8 cellular contexts compared by ENCODE assay signal in the genomic region with DNA sequence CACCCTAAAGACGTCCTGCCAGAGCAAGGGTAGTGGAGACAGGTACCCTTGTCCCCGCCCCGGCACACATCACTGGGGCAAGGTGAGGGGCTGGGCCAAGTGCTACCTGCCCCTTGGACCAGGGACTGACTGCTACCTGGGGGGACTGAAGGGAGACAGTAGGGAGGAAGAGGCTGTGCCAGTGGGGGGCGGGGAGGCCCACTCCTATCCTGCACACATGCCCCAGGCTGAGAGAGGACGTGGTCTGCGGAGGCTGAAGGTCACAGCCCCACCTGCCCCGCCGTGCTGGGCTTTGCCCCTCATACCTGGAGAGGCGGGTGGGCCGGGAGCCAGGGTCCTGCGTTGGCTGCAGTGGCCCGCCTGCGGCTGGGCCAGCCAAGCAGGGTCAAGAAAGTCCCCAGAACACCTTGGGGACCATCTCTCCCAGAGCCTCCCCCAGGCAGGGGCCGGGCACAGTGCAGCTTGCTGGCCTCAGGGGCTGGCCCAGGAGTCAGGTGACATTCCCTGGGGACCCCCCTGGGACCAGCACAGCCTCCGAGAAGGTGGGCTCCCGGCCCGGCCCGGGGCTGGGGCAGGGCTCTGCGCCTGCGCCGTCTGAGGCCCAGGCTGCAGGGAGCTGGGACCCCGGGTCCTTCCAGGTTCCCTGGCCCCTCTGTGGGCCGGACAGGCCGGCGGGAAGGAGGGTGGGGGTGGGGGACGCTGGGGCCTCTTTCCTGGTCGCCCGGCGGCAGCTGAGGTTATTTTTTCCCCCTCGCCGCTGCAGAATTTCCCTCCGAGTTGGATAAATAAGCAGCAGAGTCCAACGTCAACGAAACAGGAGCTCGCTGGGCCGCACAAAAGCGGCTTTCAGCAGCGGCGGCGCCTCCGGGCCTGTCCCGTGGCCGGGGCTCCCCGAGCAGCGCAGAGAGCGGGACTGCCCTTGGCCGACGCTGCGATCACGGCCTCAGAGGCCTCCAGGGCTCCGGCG. TPM values are rescaled to one million over a fixed set of nuclear protein-coding genes. Genes with fewer than 3 reads are reported as not detected.
DNase-seq lines count a peak whose midpoint lies in the region; ATAC-seq, FAIRE-seq and TF ChIP-seq lines count a peak whose summit lies in the region.

No MANE protein-coding gene starts in this region.

- no peaks in the 10 kb centered on the region for H3K9me3 Mint-ChIP-seq in stimulated activated naive B cell treated with anti-CD40 and anti-IgM and Interleukin-4, amounts not matched to agents 10 μg/mL and 1 μg/mL and 100 μg/mL, for 72 hours

- H3K9me3 ChIP-seq in K562 (replicated peaks; ENCODE audit: control insufficient read depth, insufficient read depth, low read depth, low read length) (no peaks in the 10 kb centered on the region), Karpas-422 (ENCODE audit: low read length) (no peaks in the 10 kb centered on the region)

- intact Hi-C loops in K562 (cut with micrococcal nuclease): no loop called here

- H3K4me3 Mint-ChIP-seq in stimulated activated naive B cell treated with anti-CD40 and anti-IgM and Interleukin-4, amounts not matched to agents 10 μg/mL and 1 μg/mL and 100 μg/mL, for 72 hours: peak overlapping the region; percentile 59 to 63

- no peak for TF ChIP-seq RAD21 in K562 (CRISPR knock-in tag; conservative IDR thresholded peaks at IDR 0.05 in 1 of 2, IDR thresholded peaks at IDR 0.05 in 1 of 2)

- peak overlapping the region; percentile 81 for H3K27ac Mint-ChIP-seq in stimulated activated naive B cell treated with anti-CD40 and anti-IgM and Interleukin-4, amounts not matched to agents 10 μg/mL and 1 μg/mL and 100 μg/mL, for 72 hours

- peaks cover 4 to 17% of the 10 kb centered on the region in 2 donors for H3K4me1 Mint-ChIP-seq in stimulated activated naive B cell treated with anti-CD40 and anti-IgM and Interleukin-4, amounts not matched to agents 10 μg/mL and 1 μg/mL and 100 μg/mL, for 72 hours

- CTCF ChIA-PET in K562 (lab: Yijun Ruan, JAX; ENCODE audit: low intra/inter-chr PET ratio): no interaction called here

- 12% methylated on average over 45 of the region's 52 CpGs for WGBS in K562 (ENCODE audit: insufficient coverage, low coverage, missing lambda C conversion rate)

- H3K27ac ChIP-seq in K562 (ENCODE audit: extremely low read depth, low read depth, low read length) (no peak overlapping the region), layer of hippocampus (ENCODE audit: low read depth, low read length) (peak overlapping the region; percentile 52), Karpas-422 (ENCODE audit: low read length) (no peak overlapping the region)

- in situ Hi-C loops in K562 (cut with MboI): no loop called here

- H2AFZ ChIP-seq in K562 (ENCODE audit: low read depth, low read length) (no peak overlapping the region), Karpas-422 (ENCODE audit: low read length) (no peak overlapping the region)

- TF ChIP-seq EP300 in K562 (IDR thresholded peaks at IDR 0.05; ENCODE audit: low read length): no peak

- POLR2A ChIA-PET in K562 (lab: Yijun Ruan, JAX): interaction anchor here (0.7 to 1.2 kb wide), 2 partner anchors 92 to 144 kb away, joined by 3 read pairs; no protein-coding TSS in a partner anchor

- peaks cover 7 to 20% of the 10 kb centered on the region in 2 donors for H3K27me3 Mint-ChIP-seq in stimulated activated naive B cell treated with anti-CD40 and anti-IgM and Interleukin-4, amounts not matched to agents 10 μg/mL and 1 μg/mL and 100 μg/mL, for 72 hours

- no peaks in the 10 kb centered on the region for H3K9me2 ChIP-seq in Karpas-422 (replicated peaks; ENCODE audit: insufficient read depth, low read length)

- ATAC-seq in GM21723 (IDR thresholded peaks at IDR 0.05; ENCODE audit: unreplicated experiment): peak; percentile 69
- ATAC-seq in K562: peak; percentile 52
- peak; percentile 86 to 87 for ATAC-seq in stimulated activated naive B cell treated with anti-CD40 and anti-IgM and Interleukin-4, amounts not matched to agents 10 μg/mL and 1 μg/mL and 100 μg/mL, for 72 hours (replicated peaks)

- no peak for TF ChIP-seq CTCF in K562 (IDR thresholded peaks at IDR 0.05 in 2 of 3, conservative IDR thresholded peaks at IDR 0.05 in 1 of 3; ENCODE audit: insufficient read depth in 2 of 3, low read depth in 1 of 3, low read length in 3 of 3)

- H3K9ac ChIP-seq in K562 (ENCODE audit: insufficient read depth in 1 of 2, low read depth in 2 of 2, low read length in 2 of 2): peak overlapping the region in 1 of 2 experiments; percentile 77; a peak in 2 of 4 replicates
- no peak overlapping the region for H3K9ac ChIP-seq in Karpas-422 (ENCODE audit: low read length)

- H4K20me1 ChIP-seq in K562 (replicated peaks; ENCODE audit: control insufficient read depth, insufficient read depth, low read length): no peaks in the 10 kb centered on the region; the same call in 1 of the 2 replicates
- H4K20me1 ChIP-seq in Karpas-422 (ENCODE audit: insufficient read depth, low read depth, low read length): no peaks in the 10 kb centered on the region

- no TSS peak for BruUV-seq in K562 (replicated peaks; lab: Mats Ljungman, UMichigan)

- DNase-seq in K562 (ENCODE audit: extremely low read depth in 1 of 4, low spot score in 3 of 4): no peak
- DNase-seq in stimulated activated naive B cell treated with anti-CD40 and anti-IgM and Interleukin-4, amounts not matched to agents 10 μg/mL and 1 μg/mL and 100 μg/mL, for 72 hours: peak; percentile 53
- DNase-seq in NCI-H2081 (lab: John Stamatoyannopoulos, UW): no peak
- DNase-seq in H4 (ENCODE audit: low spot score): no peak
- no peak for DNase-seq in SHP77 (lab: John Stamatoyannopoulos, UW)
- DNase-seq in Karpas-422: no peak

- TF ChIP-seq POLR2A in K562 (conservative IDR thresholded peaks at IDR 0.05): no peak

- H3K36me3 Mint-ChIP-seq in stimulated activated naive B cell treated with anti-CD40 and anti-IgM and Interleukin-4, amounts not matched to agents 10 μg/mL and 1 μg/mL and 100 μg/mL, for 72 hours: peaks cover 0 to 1% of the 10 kb centered on the region in 2 donors

- H3K4me3 ChIP-seq in K562: no peak overlapping the region
- no peak overlapping the region for H3K4me3 ChIP-seq in Karpas-422 (ENCODE audit: low read length)

- H3K36me3 ChIP-seq in K562 (ENCODE audit: control insufficient read depth, insufficient read depth, low read length) (no peaks in the 10 kb centered on the region), Karpas-422 (ENCODE audit: insufficient read depth, low read length) (no peaks in the 10 kb centered on the region)

- H3K27me3 ChIP-seq in K562 (ENCODE audit: control insufficient read depth in 2 of 2, insufficient read depth in 2 of 2, low read length in 2 of 2): peaks cover 30 to 60% of the 10 kb centered on the region in 2 experiments
- no peaks in the 10 kb centered on the region for H3K27me3 ChIP-seq in layer of hippocampus (ENCODE audit: control insufficient read depth, insufficient read depth, low read length)
- no peaks in the 10 kb centered on the region for H3K27me3 ChIP-seq in Karpas-422 (ENCODE audit: low read length)

- H3K4me2 ChIP-seq in K562 (ENCODE audit: insufficient read depth, low read length) (no peak overlapping the region), Karpas-422 (ENCODE audit: low read depth, low read length, poor library complexity, severe bottlenecking) (no peak overlapping the region)

- H3K79me2 ChIP-seq in K562 (ENCODE audit: control insufficient read depth, insufficient read depth, low read length) (no peaks in the 10 kb centered on the region), Karpas-422 (ENCODE audit: low read length) (no peaks in the 10 kb centered on the region)

- peaks cover 0 to 19% of the 10 kb centered on the region in 2 experiments; a peak in 2 of 5 replicates for H3K4me1 ChIP-seq in K562 (replicated peaks in 1 of 2; ENCODE audit: control insufficient read depth in 2 of 2, insufficient read depth in 2 of 2, low read length in 2 of 2)
- peaks cover 6% of the 10 kb centered on the region; the same call in 1 of the 2 replicates for H3K4me1 ChIP-seq in Karpas-422 (ENCODE audit: low read length)

- FAIRE-seq in K562 (lab: Jason Lieb, UNC): no peak

- H3K9me1 ChIP-seq in K562 (ENCODE audit: control insufficient read depth, insufficient read depth, low read length): no peaks in the 10 kb centered on the region

TF ChIP-seq in K562, 482 proteins besides CTCF, POLR2A, EP300 and RAD21 (continues in another document):
- TF ChIP-seq RBM25 (IDR thresholded peaks at IDR 0.05; ENCODE audit: low read depth, low read length, severe bottlenecking): no peak

RNA-seq across cellular contexts. Expression of gene FZD9, which starts 9.8 kb away (rescaled TPM):
- 0.28 and 2.8 TPM in 2 replicates for total RNA-seq in K562 (2011; cell fraction: chromatin; rRNA removed; ENCODE audit: low replicate concordance)
- total RNA-seq in K562 (2011; cell fraction: nucleolus; rRNA removed): 5.0 and 5.1 TPM in 2 replicates
- 1.1 and 1.6 TPM in 2 replicates for total RNA-seq in K562 (2011; cell fraction: nucleoplasm; rRNA removed)
- total RNA-seq in K562 (2014; rRNA removed) (2.1 and 2.7 TPM in 2 replicates), K562 (2014; rRNA removed; fragmentation: Illumina TruSeq; extraction: Trizol) (0.10 and 0.11 TPM in 2 replicates), K562 (2015; rRNA removed; fragmentation: Illumina TruSeq; extraction: Trizol) (0.33 and 0.34 TPM in 2 replicates), K562 (2021) (1.7 TPM in 2 replicates)
- polyA plus RNA-seq in K562 (2011; rRNA removed) (0.27 and 0.32 TPM in 2 replicates), K562 (2014; fragmentation: Illumina TruSeq; extraction: Trizol) (0.07 and 0.33 TPM in 2 replicates), K562 (2014; fragmentation: Nextera tagmentation; extraction: Ambion mirVana) (not detected), K562 (2014; rRNA removed) (0.46 and 0.82 TPM in 2 replicates)
- polyA plus RNA-seq in K562 (2011; cell fraction: cytosol; rRNA removed): 0.44 and 2.1 TPM in 2 replicates
- 0.35 and 0.71 TPM in 2 replicates for polyA plus RNA-seq in K562 (2011; cell fraction: nucleus; rRNA removed)
- 0.32 and 0.55 TPM in 2 replicates for polyA plus RNA-seq in K562 (2012)
- 0.15 and 0.21 TPM in 2 replicates for polyA minus RNA-seq in K562 (2011; rRNA and poly(A)+ RNA removed)
- 0.91 and 0.95 TPM in 2 replicates for polyA minus RNA-seq in K562 (2011; cell fraction: cytosol; rRNA and poly(A)+ RNA removed)
- 2.2 and 2.4 TPM in 2 replicates for polyA minus RNA-seq in K562 (2011; cell fraction: nucleus; rRNA and poly(A)+ RNA removed)
- 0.06 and 0.08 TPM in 2 replicates for total RNA-seq in H4 (2014; rRNA removed; shearing (Covaris generic))
- not detected in 2 replicates for total RNA-seq in Karpas-422 (2014; rRNA removed; shearing (Covaris generic); ENCODE audit: low replicate concordance)
